1 cellular context compared by ENCODE assay signal in the genomic region with DNA sequence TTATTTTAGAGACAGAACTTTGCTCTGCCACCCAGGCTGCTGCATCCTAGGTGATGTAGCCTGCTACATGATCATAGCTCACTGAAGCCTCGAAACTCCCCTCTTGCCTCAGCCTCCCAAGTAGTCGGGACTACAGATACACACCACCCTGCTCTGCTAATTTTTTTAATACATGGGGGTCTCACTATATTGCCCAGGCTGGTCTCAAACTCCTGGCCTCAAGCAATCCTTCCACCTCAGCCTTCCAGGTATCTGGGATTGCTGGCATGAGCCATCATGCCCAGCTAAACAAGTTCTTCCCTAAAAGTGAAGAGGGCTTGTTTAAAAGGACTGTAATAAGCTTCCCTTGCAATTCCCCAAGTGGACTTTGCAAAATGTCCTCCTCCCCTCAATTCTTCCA.
TF ChIP-seq lines count a peak whose summit lies in the region.

No MANE protein-coding gene starts in this region.

TF ChIP-seq in H1, 55 proteins besides CTCF, POLR2A, EP300 and RAD21:
- 0 out of 2 replicates have a peak, but pooled peaks have one; percentile 46 for TF ChIP-seq KDM1A (IDR thresholded peaks at IDR 0.05; ENCODE audit: borderline replicate concordance, low read length)
- TF ChIP-seq RNF2 (IDR thresholded peaks at IDR 0.05; ENCODE audit: borderline replicate concordance, low read depth, low read length, missing control alignments, poor library complexity, severe bottlenecking), result no peak
TF ChIP-seq in H1: peak in this region for 1.
